ENCODE assay signal across 18 cellular contexts in genomic region chr13:105670179-105671015, GRCh38.
A peak's percentile ranks its signal among the peaks of the same experiment; 100 is the strongest.
DNase-seq lines count a peak whose midpoint lies in the region; ATAC-seq, FAIRE-seq and TF ChIP-seq lines count a peak whose summit lies in the region.
"Had no signal": no experiment of that assay in that cellular context is flagged by ENCODE, and none has a peak within 500 bp of the region (broad histone marks: within the 10 kb centered on the region; RNA-seq: fewer than 3 reads in every experiment).

No MANE protein-coding gene starts in this region.

- WGBS in small intestine, 3 donors: 17 to 55% (median 32%) methylated on average over 3 of the region's 3 CpGs

- H3K36me3 Mint-ChIP-seq in chondrocyte (ENCODE audit: low read depth): no peaks in the 10 kb centered on the region

- no peaks in the 10 kb centered on the region for H3K36me3 ChIP-seq in small intestine (ENCODE audit: control insufficient read depth in 2 of 2, insufficient read depth in 2 of 2, low read length in 2 of 2)
- no peaks in the 10 kb centered on the region for H3K36me3 ChIP-seq in brain microvascular endothelial cell (replicated peaks)
- H3K36me3 ChIP-seq: BLaER1 treated with 17β-estradiol and CSF1 and Interleukin-3, amounts not matched to agents 10 nM and 100 nM; HAP-1 had no signal

- H3K27me3 ChIP-seq in small intestine (ENCODE audit: control insufficient read depth in 2 of 2, insufficient read depth in 2 of 2, low read length in 2 of 2) (no peaks in the 10 kb centered on the region), brain microvascular endothelial cell (replicated peaks) (no peaks in the 10 kb centered on the region)
- H3K27me3 ChIP-seq: BLaER1 treated with 17β-estradiol and CSF1 and Interleukin-3, amounts not matched to agents 10 nM and 100 nM had no signal

- H3K9me3 ChIP-seq in small intestine (ENCODE audit: control insufficient read depth, low read depth): no peaks in the 10 kb centered on the region
- H3K9me3 ChIP-seq: BLaER1 treated with 17β-estradiol and CSF1 and Interleukin-3, amounts not matched to agents 10 nM and 100 nM; HAP-1 had no signal

- peak; percentile 30 for FAIRE-seq in small intestine (lab: Jason Lieb, UNC)

- peak; percentile 4 for DNase-seq in DMS53 (lab: John Stamatoyannopoulos, UW)
- DNase-seq in DMS53 treated with DMSO at 0.1 percent for 48 hours (lab: John Stamatoyannopoulos, UW; ENCODE audit: unreplicated experiment): no peak
- DNase-seq in chondrocyte (ENCODE audit: low spot score): no peak
- DNase-seq in kidney tubule cell (ENCODE audit: low spot score): peak; percentile 87
- DNase-seq in small intestine: peak; percentile 57
- DNase-seq in activated T-cell treated with anti-CD3 and anti-CD28 coated beads, Interleukin-2, amount 50 U/mL, for 1 hour: no peak
- no peak for DNase-seq in brain microvascular endothelial cell
- DNase-seq: DMS79 treated with DMSO at 0.1 percent for 48 hours, GDM1, NCI-H1436 treated with DMSO at 0.1 percent for 48 hours, NCI-H345, NCI-H69, PC-3 had no signal

- H3K4me3 ChIP-seq in small intestine (ENCODE audit: low read depth in 1 of 2, low read length in 2 of 2) (no peak overlapping the region), brain microvascular endothelial cell (ENCODE audit: low read depth, low read length) (no peak overlapping the region)
- H3K4me3 ChIP-seq: BLaER1 treated with 17β-estradiol and CSF1 and Interleukin-3, amounts not matched to agents 10 nM and 100 nM; HAP-1; SK-N-MC had no signal

- TF ChIP-seq CTCF in chondrocyte (IDR thresholded peaks at IDR 0.05): no peak
- TF ChIP-seq CTCF in brain microvascular endothelial cell (IDR thresholded peaks at IDR 0.05; ENCODE audit: low read depth, low read length, missing control alignments): no peak

- peaks cover 7% of the 10 kb centered on the region for H3K4me1 Mint-ChIP-seq in chondrocyte (ENCODE audit: low read depth)

- H3K4me1 ChIP-seq in small intestine (ENCODE audit: control insufficient read depth in 2 of 2, insufficient read depth in 1 of 2, low read depth in 1 of 2, low read length in 1 of 2): no peaks in the 10 kb centered on the region
- H3K4me1 ChIP-seq: BLaER1 treated with 17β-estradiol and CSF1 and Interleukin-3, amounts not matched to agents 10 nM and 100 nM; HAP-1 had no signal

- H3K27ac ChIP-seq in small intestine (ENCODE audit: low read depth in 1 of 2, low read length in 1 of 2) (no peak overlapping the region), brain microvascular endothelial cell (no peak overlapping the region)
- H3K27ac ChIP-seq: 22Rv1; BLaER1 treated with 17β-estradiol and CSF1 and Interleukin-3, amounts not matched to agents 10 nM and 100 nM; SK-N-MC had no signal

- in situ Hi-C loops in brain microvascular endothelial cell (cut with HindIII; ENCODE audit: low pct_ligation_motif_present, low sequenced_read_pairs): no loop called here

- peaks cover 2% of the 10 kb centered on the region for H3K9me3 Mint-ChIP-seq in chondrocyte (ENCODE audit: low read depth)

- no peak for ATAC-seq in GM18858 (IDR thresholded peaks at IDR 0.05; ENCODE audit: unreplicated experiment)
- ATAC-seq: PC-3 had no signal

- H3K27ac Mint-ChIP-seq in chondrocyte (ENCODE audit: unreplicated experiment): peak overlapping the region; percentile 22

- no peaks in the 10 kb centered on the region for H3K27me3 Mint-ChIP-seq in chondrocyte (ENCODE audit: low read depth)

- no peak overlapping the region for H3K4me3 Mint-ChIP-seq in chondrocyte (ENCODE audit: unreplicated experiment)

Comparison
In these comparisons a context has a peak if more than half of its experiments do, and no peak if none do; other contexts are left out.
1. DNase-seq: peak in DMS53 (single experiment), kidney tubule cell (single experiment) and small intestine (single experiment); none in DMS53 treated with DMSO at 0.1 percent for 48 hours (single experiment), chondrocyte (single experiment), activated T-cell treated with anti-CD3 and anti-CD28 coated beads, Interleukin-2, amount 50 U/mL, for 1 hour (single experiment) and brain microvascular endothelial cell (single experiment).